In the genomic region with DNA sequence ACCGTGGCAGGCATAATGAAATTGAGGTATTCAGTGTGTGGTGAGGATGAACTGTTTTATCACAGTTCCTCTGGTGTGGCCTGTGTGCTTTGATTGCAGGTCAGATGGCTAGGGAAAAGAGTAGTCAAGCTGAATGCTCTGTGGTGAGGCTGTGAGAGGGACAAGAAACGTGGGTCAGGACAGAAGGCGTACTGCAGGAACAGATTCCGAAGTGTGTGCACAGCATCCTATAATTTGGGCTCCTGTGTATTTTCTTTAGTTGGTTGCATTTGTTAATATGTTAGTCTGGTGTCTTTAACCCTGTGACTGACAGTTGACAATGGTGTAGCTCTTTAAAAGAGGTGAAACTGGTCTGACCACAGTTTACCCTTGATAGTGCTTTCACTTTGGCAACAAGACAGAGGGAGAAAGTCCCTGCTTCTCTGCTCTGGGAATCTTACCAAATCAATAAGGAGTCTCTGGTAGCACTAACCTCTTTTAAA, we compare ENCODE assay signal across 13 cellular contexts.
DNase-seq lines count a peak whose midpoint lies in the region; ATAC-seq and TF ChIP-seq lines count a peak whose summit lies in the region.
"Had no signal": no experiment of that assay in that cellular context is flagged by ENCODE, and none has a peak within 500 bp of the region (broad histone marks: within the 10 kb centered on the region; RNA-seq: fewer than 3 reads in every experiment).

No MANE protein-coding gene starts in this region.

- H3K36me3 ChIP-seq in BLaER1 treated with 17β-estradiol and CSF1 and Interleukin-3, amounts not matched to agents 10 nM and 100 nM = no peaks in the 10 kb centered on the region; a peak in 1 of 22 replicates
- H3K36me3 ChIP-seq in stomach = no peaks in the 10 kb centered on the region
- H3K36me3 ChIP-seq: ascending aorta, tibial artery had no signal

- TF ChIP-seq POLR2A in stomach (IDR thresholded peaks at IDR 0.05) = no peak

- DNase-seq in NAMALWA (ENCODE audit: low spot score) (peak; percentile 53), stomach (no peak)
- DNase-seq in activated CD8-positive, alpha-beta memory T cell treated with anti-CD3 and anti-CD28 coated beads, Interleukin-2, amount 50 U/mL, for 4 hours = no peak
- no peak for DNase-seq in activated CD4-positive, alpha-beta T cell treated with anti-CD3 and anti-CD28 coated beads for 4 hours
- no peak for DNase-seq in activated naive CD4-positive, alpha-beta T cell treated with anti-CD3 and anti-CD28 coated beads, Interleukin-2, amount 50 U/mL, for 16 hours
- DNase-seq: activated CD4-positive, alpha-beta T cell treated with anti-CD3 and anti-CD28 coated beads for 48 hours; KBM-7; PC-3; tibial artery had no signal

- H3K27me3 ChIP-seq in BLaER1 treated with 17β-estradiol and CSF1 and Interleukin-3, amounts not matched to agents 10 nM and 100 nM = no peaks in the 10 kb centered on the region
- H3K27me3 ChIP-seq in stomach = no peaks in the 10 kb centered on the region
- H3K27me3 ChIP-seq: ascending aorta, tibial artery had no signal

- TF ChIP-seq EP300 in stomach (IDR thresholded peaks at IDR 0.05) = no peak

- H3K9ac ChIP-seq in BLaER1 treated with 17β-estradiol and CSF1 and Interleukin-3, amounts not matched to agents 10 nM and 100 nM = no peak overlapping the region

- intact Hi-C loops in stomach (cut with DNase I; ENCODE audit: low total_unique reads) = no loop called here

- no peak overlapping the region for H3K27ac ChIP-seq in BLaER1 treated with 17β-estradiol and CSF1 and Interleukin-3, amounts not matched to agents 10 nM and 100 nM
- no peak overlapping the region for H3K27ac ChIP-seq in stomach
- H3K27ac ChIP-seq: ascending aorta, tibial artery had no signal

- peaks cover 11 to 66% (median 35%) of the 10 kb centered on the region in 10 experiments for H3K4me1 ChIP-seq in BLaER1 treated with 17β-estradiol and CSF1 and Interleukin-3, amounts not matched to agents 10 nM and 100 nM
- H3K4me1 ChIP-seq in stomach = peaks cover 5 to 27% (median 17%) of the 10 kb centered on the region in 4 donors

- H3K9me3 ChIP-seq in BLaER1 treated with 17β-estradiol and CSF1 and Interleukin-3, amounts not matched to agents 10 nM and 100 nM (replicated peaks in 1 of 11) = no peaks in the 10 kb centered on the region
- no peaks in the 10 kb centered on the region for H3K9me3 ChIP-seq in stomach
- H3K9me3 ChIP-seq: ascending aorta, tibial artery had no signal

- ATAC-seq in GM19328 (IDR thresholded peaks at IDR 0.05; ENCODE audit: unreplicated experiment) (peak; percentile 74), HG02870 (IDR thresholded peaks at IDR 0.05; ENCODE audit: unreplicated experiment) (peak; percentile 79)
- ATAC-seq: PC-3 had no signal

- peaks cover 0 to 85% (median 56%) of the 10 kb centered on the region in 11 experiments; a peak in 13 of 22 replicates for H4K20me1 ChIP-seq in BLaER1 treated with 17β-estradiol and CSF1 and Interleukin-3, amounts not matched to agents 10 nM and 100 nM

- 60 to 70% (median 65%) methylated on average over 4 of the region's 4 CpGs for WGBS in stomach, 5 donors

- no peak for TF ChIP-seq CTCF in stomach (IDR thresholded peaks at IDR 0.05)

- H3K4me3 ChIP-seq in BLaER1 treated with 17β-estradiol and CSF1 and Interleukin-3, amounts not matched to agents 10 nM and 100 nM = no peak overlapping the region
- no peak overlapping the region for H3K4me3 ChIP-seq in stomach
- H3K4me3 ChIP-seq: ascending aorta, tibial artery had no signal

- peak overlapping the region in 7 of 11 experiments; percentile 5 to 38 (median 29); a peak in 4 of 22 replicates for H3K4me2 ChIP-seq in BLaER1 treated with 17β-estradiol and CSF1 and Interleukin-3, amounts not matched to agents 10 nM and 100 nM
